In genomic region chr15:62846805-62847481, GRCh38 we compare ENCODE assay signal across 3 cellular contexts.
TF ChIP-seq lines count a peak whose summit lies in the region.

No MANE protein-coding gene starts in this region.

TF ChIP-seq in endothelial cell of umbilical vein, 7 proteins besides CTCF, POLR2A, EP300 and RAD21:
- TF ChIP-seq MYC (IDR thresholded peaks at IDR 0.05; ENCODE audit: low read depth, low read length) (no peak), EZH2 (IDR thresholded peaks at IDR 0.05; ENCODE audit: borderline replicate concordance, low read depth, low read length, severe bottlenecking) (no peak), FOS (IDR thresholded peaks at IDR 0.05; ENCODE audit: borderline replicate concordance, insufficient read depth, low read length) (no peak)

TF ChIP-seq in WTC11, 78 proteins besides CTCF, POLR2A, EP300 and RAD21:
- TF ChIP-seq OVOL2 (CRISPR knock-in tag; IDR thresholded peaks at IDR 0.05; ENCODE audit: borderline replicate concordance) (no peak), NFE2L1 (CRISPR knock-in tag; IDR thresholded peaks at IDR 0.05) (no peak), SMAD3 (CRISPR knock-in tag; IDR thresholded peaks at IDR 0.05; ENCODE audit: borderline replicate concordance) (no peak), AFF4 (CRISPR knock-in tag; IDR thresholded peaks at IDR 0.05; ENCODE audit: borderline replicate concordance) (no peak)
TF ChIP-seq in WTC11: peak in this region for 0.

TF ChIP-seq in HepG2, 621 proteins besides CTCF, POLR2A, EP300 and RAD21:
- TF ChIP-seq, protein P1, sequence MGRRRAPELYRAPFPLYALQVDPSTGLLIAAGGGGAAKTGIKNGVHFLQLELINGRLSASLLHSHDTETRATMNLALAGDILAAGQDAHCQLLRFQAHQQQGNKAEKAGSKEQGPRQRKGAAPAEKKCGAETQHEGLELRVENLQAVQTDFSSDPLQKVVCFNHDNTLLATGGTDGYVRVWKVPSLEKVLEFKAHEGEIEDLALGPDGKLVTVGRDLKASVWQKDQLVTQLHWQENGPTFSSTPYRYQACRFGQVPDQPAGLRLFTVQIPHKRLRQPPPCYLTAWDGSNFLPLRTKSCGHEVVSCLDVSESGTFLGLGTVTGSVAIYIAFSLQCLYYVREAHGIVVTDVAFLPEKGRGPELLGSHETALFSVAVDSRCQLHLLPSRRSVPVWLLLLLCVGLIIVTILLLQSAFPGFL (CRISPR knock-in tag; IDR thresholded peaks at IDR 0.05): no peak
- no peak for TF ChIP-seq KDM5A (IDR thresholded peaks at IDR 0.05; ENCODE audit: borderline replicate concordance, low read length)
- no peak for TF ChIP-seq ZNF777 (CRISPR knock-in tag; IDR thresholded peaks at IDR 0.05)
